Comparison of ENCODE assay signal across 28 cellular contexts in the genomic region with DNA sequence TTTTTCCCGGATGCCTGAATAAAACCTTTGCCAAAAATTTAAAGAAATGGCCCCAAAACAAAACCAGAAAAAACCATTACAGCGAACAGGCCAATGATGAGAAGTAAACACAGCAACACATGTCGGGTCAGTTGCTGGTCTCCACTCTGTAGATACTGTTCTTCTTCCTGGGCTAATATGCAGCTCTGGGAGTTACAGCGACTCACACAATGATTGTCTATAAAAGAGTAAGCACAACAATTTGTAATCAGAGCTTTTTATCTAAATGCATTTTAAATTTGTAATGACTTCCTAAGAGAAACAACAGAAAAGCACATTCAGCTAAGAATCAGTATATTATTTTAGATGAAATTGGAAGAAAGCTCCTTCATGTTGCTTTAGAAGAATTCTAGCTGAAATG.
"Had no signal": no experiment of that assay in that cellular context is flagged by ENCODE, and none has a peak within 500 bp of the region (broad histone marks: within the 10 kb centered on the region; RNA-seq: fewer than 3 reads in every experiment).

No MANE protein-coding gene starts in this region.

- H3K4me3 ChIP-seq: coronary artery, dorsolateral prefrontal cortex, gastroesophageal sphincter had no signal

- DNase-seq: activated B cell treated with CpG ODN at 0.5 μM for 24 hours; activated CD4-positive, alpha-beta memory T cell treated with anti-CD3 and anti-CD28 coated beads, Interleukin-2, amount 10 ng/mL, durations not matched to agents 7 days and 5 days; activated CD4-positive, alpha-beta T cell treated with anti-CD3 and anti-CD28 coated beads, Interleukin-2, amount 10 ng/mL, durations not matched to agents 24 days and 14 days; activated CD4-positive, alpha-beta T cell treated with anti-CD3 and anti-CD28 coated beads, Interleukin-2, amount 50 U/mL, for 4 hours; activated CD8-positive, alpha-beta memory T cell treated with anti-CD3 and anti-CD28 coated beads, Interleukin-2, amount 50 U/mL, for 48 hours; activated effector memory CD4-positive, alpha-beta T cell treated with Interleukin-2 at 50 U/mL for 16 hours; activated gamma-delta T cell treated with Interleukin-2 at 50 U/mL for 16 hours; activated naive CD4-positive, alpha-beta T cell treated with anti-CD3 and anti-CD28 coated beads, Interleukin-2, amount 50 U/mL, for 16 hours; activated naive CD4-positive, alpha-beta T cell treated with Interleukin-2 at 50 U/mL for 16 hours; activated T-cell treated with anti-CD3 and anti-CD28 coated beads for 4 hours; activated T-cell treated with anti-CD3 and anti-CD28 coated beads, Interleukin-2, amount 50 U/mL, for 24 hours; activated T-cell treated with anti-CD3 and anti-CD28 coated beads, Interleukin-2, amount 50 U/mL, for 72 hours; amniotic stem cell; anterior cingulate cortex; brain microvascular endothelial cell; dorsolateral prefrontal cortex; effector memory CD4-positive, alpha-beta T cell; endodermal cell; foreskin melanocyte; head of caudate nucleus; T-helper 2 cell; WERI-Rb-1 had no signal

- H3K27me3 ChIP-seq: brain microvascular endothelial cell, dorsolateral prefrontal cortex, gastroesophageal sphincter had no signal

- H3K9me3 ChIP-seq: gastroesophageal sphincter had no signal

- H3K36me3 ChIP-seq: brain microvascular endothelial cell, WERI-Rb-1 had no signal

- H3K27ac ChIP-seq: brain microvascular endothelial cell, coronary artery, gastroesophageal sphincter, WERI-Rb-1 had no signal

- ATAC-seq: activated CD4-positive, CD25-positive, alpha-beta regulatory T cell treated with anti-CD3 and anti-CD28 coated beads, Interleukin-2, amount 50 U/mL, for 24 hours; activated T-cell treated with anti-CD3 and anti-CD28 coated beads, Interleukin-2, amount 50 U/mL, for 72 hours; esophagus mucosa; gastroesophageal sphincter had no signal

- FAIRE-seq: astrocyte, bronchial epithelial cell had no signal
